Comparison of ENCODE assay signal across 1 cellular context in the genomic region with DNA sequence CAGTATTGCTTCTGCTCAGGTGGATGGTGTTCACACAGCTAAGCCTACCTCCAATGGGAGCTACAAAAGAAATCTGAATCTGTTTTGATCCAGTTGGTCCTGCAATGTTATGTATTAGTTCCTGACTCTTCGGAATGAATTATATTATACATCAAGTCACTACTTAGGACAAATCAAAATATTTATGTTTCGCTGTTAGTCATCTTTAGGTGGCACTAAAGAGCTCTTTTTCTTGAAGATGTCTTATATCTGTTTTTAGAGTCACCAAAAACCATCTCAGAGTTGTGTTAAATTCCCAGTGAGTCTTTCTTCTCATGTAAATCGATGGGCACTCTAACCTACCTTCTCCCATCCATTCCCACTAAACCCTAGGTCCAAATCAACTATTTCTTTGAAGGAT.
TF ChIP-seq lines count a peak whose summit lies in the region.

No MANE protein-coding gene starts in this region.

TF ChIP-seq in IMR-90, 13 proteins besides CTCF, POLR2A, EP300 and RAD21:
- TF ChIP-seq, protein P1, sequence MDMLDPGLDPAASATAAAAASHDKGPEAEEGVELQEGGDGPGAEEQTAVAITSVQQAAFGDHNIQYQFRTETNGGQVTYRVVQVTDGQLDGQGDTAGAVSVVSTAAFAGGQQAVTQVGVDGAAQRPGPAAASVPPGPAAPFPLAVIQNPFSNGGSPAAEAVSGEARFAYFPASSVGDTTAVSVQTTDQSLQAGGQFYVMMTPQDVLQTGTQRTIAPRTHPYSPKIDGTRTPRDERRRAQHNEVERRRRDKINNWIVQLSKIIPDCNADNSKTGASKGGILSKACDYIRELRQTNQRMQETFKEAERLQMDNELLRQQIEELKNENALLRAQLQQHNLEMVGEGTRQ (IDR thresholded peaks at IDR 0.05; ENCODE audit: low read depth, low read length): no peak
- TF ChIP-seq BHLHE40 (IDR thresholded peaks at IDR 0.05; ENCODE audit: low read depth, low read length): no peak
